In genomic region chr4:100189820-100190642, GRCh38 we compare ENCODE assay signal across 9 cellular contexts. TPM values are rescaled to one million over a fixed set of nuclear protein-coding genes. Genes with fewer than 3 reads are reported as not detected.
DNase-seq lines count a peak whose midpoint lies in the region; ATAC-seq lines count a peak whose summit lies in the region.
"Had no signal": no experiment of that assay in that cellular context is flagged by ENCODE, and none has a peak within 500 bp of the region (broad histone marks: within the 10 kb centered on the region; RNA-seq: fewer than 3 reads in every experiment).

Gene DDIT4L, minus strand, starts transcription at chr4:100190468. Its CDS starts 485 bp downstream, at chr4:100189983.

- no peak for DNase-seq in CD4-positive, CD25-positive, alpha-beta regulatory T cell
- DNase-seq in left cardiac atrium (peak; percentile 56), posterior cingulate gyrus (peak in 8 of 10 donors; percentile 17 to 91 (median 30)), 8988T (no peak), cerebellar nuclear complex (lab: John Stamatoyannopoulos, UW) (no peak)

- peak within 1 kb of the TSS in 1 of 3 donors; percentile 85 for H3K27ac Mint-ChIP-seq in CD4-positive, CD25-positive, alpha-beta regulatory T cell
- H3K27ac Mint-ChIP-seq in activated naive CD4-positive, alpha-beta T cell treated with anti-CD3 and anti-CD28 coated beads, Interleukin-2, amount 50 U/mL, for 24 hours = no peak within 1 kb of the TSS

- peak within 1 kb of the TSS; percentile 32 to 82 (median 73) for H3K4me3 Mint-ChIP-seq in CD4-positive, CD25-positive, alpha-beta regulatory T cell
- peak within 1 kb of the TSS; percentile 79 for H3K4me3 Mint-ChIP-seq in activated naive CD4-positive, alpha-beta T cell treated with anti-CD3 and anti-CD28 coated beads, Interleukin-2, amount 50 U/mL, for 24 hours

- peaks cover 0 to 15% (median 12%) of the 10 kb centered on the region in 4 donors for H3K4me1 Mint-ChIP-seq in CD4-positive, CD25-positive, alpha-beta regulatory T cell
- H3K4me1 Mint-ChIP-seq in activated naive CD4-positive, alpha-beta T cell treated with anti-CD3 and anti-CD28 coated beads, Interleukin-2, amount 50 U/mL, for 24 hours = peaks cover 15% of the 10 kb centered on the region

- H3K4me1 ChIP-seq in CD4-positive, CD25-positive, alpha-beta regulatory T cell (ENCODE audit: control insufficient read depth, insufficient read depth, low read length, poor library complexity, severe bottlenecking) = peaks cover 16% of the 10 kb centered on the region

- H3K4me3 ChIP-seq in CD4-positive, CD25-positive, alpha-beta regulatory T cell (ENCODE audit: low read depth, low read length) = peak within 1 kb of the TSS; percentile 11

- intact Hi-C loops in left cardiac atrium (cut with DNase I) = no loop called here
- intact Hi-C loops in posterior cingulate gyrus (cut with DNase I) = no loop called here

- no peak within 1 kb of the TSS for H3K27ac ChIP-seq in CD4-positive, CD25-positive, alpha-beta regulatory T cell (ENCODE audit: insufficient read depth, low read length, poor library complexity, severe bottlenecking)

- no peaks in the 10 kb centered on the region for H3K36me3 ChIP-seq in CD4-positive, CD25-positive, alpha-beta regulatory T cell (ENCODE audit: control insufficient read depth, insufficient read depth, low read length)

- H3K36me3 Mint-ChIP-seq in CD4-positive, CD25-positive, alpha-beta regulatory T cell = no peaks in the 10 kb centered on the region
- no peaks in the 10 kb centered on the region for H3K36me3 Mint-ChIP-seq in activated naive CD4-positive, alpha-beta T cell treated with anti-CD3 and anti-CD28 coated beads, Interleukin-2, amount 50 U/mL, for 24 hours

- ATAC-seq in CD4-positive, CD25-positive, alpha-beta regulatory T cell (ENCODE audit: low read depth in 2 of 2) = no peak
- peak; percentile 53 for ATAC-seq in HG03432 (IDR thresholded peaks at IDR 0.05; ENCODE audit: unreplicated experiment)
- ATAC-seq in left cardiac atrium = peak; percentile 90 to 94
- ATAC-seq in GM19328 (IDR thresholded peaks at IDR 0.05; ENCODE audit: unreplicated experiment) = no peak

- H3K9me3 ChIP-seq in CD4-positive, CD25-positive, alpha-beta regulatory T cell (ENCODE audit: control insufficient read depth in 2 of 2, low read length in 2 of 2) = no peaks in the 10 kb centered on the region

- H3K9me3 Mint-ChIP-seq in CD4-positive, CD25-positive, alpha-beta regulatory T cell = peaks cover 0 to 6% (median 0%) of the 10 kb centered on the region in 7 donors
- H3K9me3 Mint-ChIP-seq in activated naive CD4-positive, alpha-beta T cell treated with anti-CD3 and anti-CD28 coated beads, Interleukin-2, amount 50 U/mL, for 24 hours = no peaks in the 10 kb centered on the region

- H3K27me3 Mint-ChIP-seq in CD4-positive, CD25-positive, alpha-beta regulatory T cell = peaks cover 54% of the 10 kb centered on the region
- H3K27me3 Mint-ChIP-seq in activated naive CD4-positive, alpha-beta T cell treated with anti-CD3 and anti-CD28 coated beads, Interleukin-2, amount 50 U/mL, for 24 hours = peaks cover 44% of the 10 kb centered on the region

- peaks cover 28% of the 10 kb centered on the region for H3K27me3 ChIP-seq in CD4-positive, CD25-positive, alpha-beta regulatory T cell (ENCODE audit: control insufficient read depth, insufficient read depth, low read length)

RNA-seq across cellular contexts. Expression of gene DDIT4L, which starts in this region (rescaled TPM):
- total RNA-seq in CD4-positive, CD25-positive, alpha-beta regulatory T cell = not detected
- polyA plus RNA-seq in CD4-positive, CD25-positive, alpha-beta regulatory T cell = not detected
- total RNA-seq in left cardiac atrium = 1 to 10 TPM; 6.1 to 8.5 TPM
- total RNA-seq: HT1080 had no signal

Comparison
In these comparisons a context has a peak if more than half of its experiments do, and no peak if none do; other contexts are left out.
1. ATAC-seq: peak in HG03432 (single experiment) and left cardiac atrium (2 of 2); none in CD4-positive, CD25-positive, alpha-beta regulatory T cell (0 of 2) and GM19328 (single experiment).
2. DNase-seq: peak in left cardiac atrium (single experiment) and posterior cingulate gyrus (8 of 10); none in CD4-positive, CD25-positive, alpha-beta regulatory T cell (0 of 3), 8988T (single experiment) and cerebellar nuclear complex (0 of 2).